ENCODE assay signal across 8 cellular contexts in the genomic region with DNA sequence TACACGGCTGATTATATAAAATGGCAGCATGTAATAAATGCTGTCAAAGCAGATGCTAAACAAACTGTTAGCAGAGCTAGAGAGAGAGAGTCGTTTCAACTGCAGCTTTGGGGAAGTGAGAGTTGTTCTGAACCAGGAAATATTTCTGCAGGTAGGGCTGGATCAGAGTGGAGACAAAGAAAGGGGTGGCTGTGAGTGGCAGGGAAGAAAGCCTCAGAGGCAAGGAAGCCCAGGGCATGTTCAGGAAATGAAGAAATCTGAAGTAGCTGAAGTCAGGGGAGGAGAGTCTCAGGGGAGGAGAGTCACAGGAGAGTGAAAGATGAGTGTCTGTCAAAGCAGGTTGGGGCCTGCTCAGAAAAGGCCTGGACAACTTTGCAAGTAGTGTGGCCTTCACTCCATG. TPM values are rescaled to one million over a fixed set of nuclear protein-coding genes. Genes with fewer than 3 reads are reported as not detected.
DNase-seq lines count a peak whose midpoint lies in the region; ATAC-seq and TF ChIP-seq lines count a peak whose summit lies in the region.

No MANE protein-coding gene starts in this region.

- no peaks in the 10 kb centered on the region for H3K9me3 ChIP-seq in spleen

- TF ChIP-seq CTCF in GM12865 (IDR thresholded peaks at IDR 0.05; ENCODE audit: insufficient read depth, low read depth, low read length, missing control alignments) (no peak), spleen (IDR thresholded peaks at IDR 0.05 in 8 of 11, conservative IDR thresholded peaks at IDR 0.05 in 3 of 11) (no peak)

- 23 to 47% (median 33%) methylated on average over 2 of the region's 2 CpGs for WGBS in spleen, 5 donors

- no peak overlapping the region for H3K4me3 ChIP-seq in GM12865 (ENCODE audit: low read depth, low read length)
- no peak overlapping the region for H3K4me3 ChIP-seq in spleen

- H3K27ac ChIP-seq in epithelial cell of prostate (peak overlapping the region; percentile 46), spleen (no peak overlapping the region)

- intact Hi-C loops in spleen (cut with DNase I; ENCODE audit: low total_unique reads): no loop called here

- DNase-seq in GM12865 (ENCODE audit: low read depth): peak; percentile 52
- DNase-seq in Kasumi-1 (lab: John Stamatoyannopoulos, UW): peak; percentile 57 to 60
- DNase-seq in epithelial cell of prostate (ENCODE audit: low read depth, low spot score): peak; percentile 31
- DNase-seq in spleen: no peak
- no peak for DNase-seq in NCI-H1092 treated with DMSO at 0.1 percent for 48 hours (lab: John Stamatoyannopoulos, UW)
- DNase-seq in activated CD4-positive, alpha-beta T cell treated with anti-CD3 and anti-CD28 coated beads, Interleukin-2, amount 50 U/mL, for 48 hours: no peak

- TF ChIP-seq POLR2A in spleen (IDR thresholded peaks at IDR 0.05): no peak

- no peaks in the 10 kb centered on the region for H3K36me3 ChIP-seq in spleen

- peaks cover 0 to 20% (median 0%) of the 10 kb centered on the region in 6 donors for H3K4me1 ChIP-seq in spleen

- no peaks in the 10 kb centered on the region for H3K27me3 ChIP-seq in spleen (replicated peaks in 1 of 7)

- peak; percentile 89 for ATAC-seq in GM21737 (IDR thresholded peaks at IDR 0.05; ENCODE audit: unreplicated experiment)
- ATAC-seq in HG02571 (IDR thresholded peaks at IDR 0.05; ENCODE audit: unreplicated experiment): no peak

RNA-seq across cellular contexts. Expression of a gene that starts 48.4 kb away (rescaled TPM):
- total RNA-seq in spleen: 10 to 100 TPM; 55.9 to 85.9 (median 69.9) TPM
- polyA plus RNA-seq in spleen: 10 to 100 TPM in 2 of 3 donors, 1 to 10 TPM in 1; 8.4 to 13.8 (median 10.4) TPM

Comparison
In these comparisons a context has a peak if more than half of its experiments do, and no peak if none do; other contexts are left out.
1. DNase-seq: peak in GM12865 (single experiment), Kasumi-1 (2 of 2) and epithelial cell of prostate (single experiment); none in spleen (single experiment), NCI-H1092 treated with DMSO at 0.1 percent for 48 hours (single experiment) and activated CD4-positive, alpha-beta T cell treated with anti-CD3 and anti-CD28 coated beads, Interleukin-2, amount 50 U/mL, for 48 hours (0 of 2).